ENCODE assay signal across 20 cellular contexts in the genomic region with DNA sequence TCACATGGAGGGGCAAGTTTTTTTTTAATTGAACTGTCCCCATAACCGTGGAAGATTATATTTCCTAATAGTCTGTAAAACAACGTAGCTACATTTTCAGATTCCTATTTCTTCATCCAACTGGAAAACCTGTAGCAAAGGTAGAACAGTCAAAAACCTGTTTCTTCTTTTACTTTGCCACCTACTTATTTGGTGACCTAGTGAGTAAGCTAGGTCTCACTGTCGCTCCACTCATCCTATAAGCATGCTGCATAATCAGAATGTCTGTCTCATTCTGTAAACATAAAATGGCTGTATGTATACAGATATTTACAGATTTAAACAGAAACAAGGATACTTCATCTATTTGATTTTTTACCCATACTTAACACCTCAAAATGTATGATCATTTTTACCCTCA. TPM values are rescaled to one million over a fixed set of nuclear protein-coding genes. Genes with fewer than 3 reads are reported as not detected.
DNase-seq lines count a peak whose midpoint lies in the region; ATAC-seq and TF ChIP-seq lines count a peak whose summit lies in the region.
"Had no signal": no experiment of that assay in that cellular context is flagged by ENCODE, and none has a peak within 500 bp of the region (broad histone marks: within the 10 kb centered on the region; RNA-seq: fewer than 3 reads in every experiment).

No MANE protein-coding gene starts in this region.

- H3K27ac ChIP-seq in HCT116 (ENCODE audit: low read depth, low read length): no peak overlapping the region
- no peak overlapping the region for H3K27ac ChIP-seq in RWPE2 (ENCODE audit: poor library complexity, severe bottlenecking)

- TF ChIP-seq RAD21 in HCT116 (IDR thresholded peaks at IDR 0.05; ENCODE audit: low read depth): no peak

- CTCF ChIA-PET in HCT116 (lab: Charles Lee): no interaction called here

- peaks cover 18% of the 10 kb centered on the region for H3K4me1 Mint-ChIP-seq in stimulated activated effector memory CD8-positive, alpha-beta T cell treated with anti-CD3 and anti-CD28 coated beads, Interleukin-12 subunit alpha, Interleukin-12 subunit beta, amount 100 ng/mL, for 72 hours

- H3K79me2 ChIP-seq in HCT116 (ENCODE audit: insufficient read depth, low read length): no peaks in the 10 kb centered on the region

- H3K9ac ChIP-seq in HCT116 (ENCODE audit: low read length): no peak overlapping the region
- H3K9ac ChIP-seq: SK-N-SH had no signal

- intact Hi-C loops in HCT116 (cut with micrococcal nuclease): no loop called here

- no peaks in the 10 kb centered on the region for H4K20me1 ChIP-seq in HCT116 (ENCODE audit: insufficient read depth)

- H3K4me3 ChIP-seq in HCT116 (replicated peaks in 1 of 2; ENCODE audit: low read depth in 1 of 2, low read length in 2 of 2) (no peak overlapping the region), RWPE2 (ENCODE audit: severe bottlenecking) (no peak overlapping the region)
- H3K4me3 ChIP-seq: GM23338 had no signal

- H3K4me1 ChIP-seq in HCT116 (ENCODE audit: control insufficient read depth in 1 of 2, insufficient read depth in 2 of 2, low read length in 2 of 2) (peaks cover 6 to 56% of the 10 kb centered on the region in 2 experiments; a peak in 3 of 4 replicates), RWPE2 (ENCODE audit: insufficient read depth, poor library complexity, severe bottlenecking) (peaks cover 32% of the 10 kb centered on the region)

- no peaks in the 10 kb centered on the region for H3K9me3 Mint-ChIP-seq in stimulated activated effector memory CD8-positive, alpha-beta T cell treated with anti-CD3 and anti-CD28 coated beads, Interleukin-12 subunit alpha, Interleukin-12 subunit beta, amount 100 ng/mL, for 72 hours
- H3K9me3 Mint-ChIP-seq: GM23338 had no signal

- no peak for TF ChIP-seq CTCF in HCT116 (IDR thresholded peaks at IDR 0.05 in 2 of 3, conservative IDR thresholded peaks at IDR 0.05 in 1 of 3; ENCODE audit: borderline replicate concordance in 1 of 3, insufficient read depth in 1 of 3, low read depth in 2 of 3, low read length in 2 of 3)
- TF ChIP-seq CTCF in RWPE2 (IDR thresholded peaks at IDR 0.05; ENCODE audit: poor library complexity, severe bottlenecking): no peak

- RAD21 ChIA-PET in HCT116 (lab: Charles Lee; ENCODE audit: low non-redundant PET in 1 of 2, low total read pairs in 2 of 2, uncharacterized antibody in 2 of 2, unreplicated experiment in 2 of 2): no interaction called here

- TF ChIP-seq POLR2A in HCT116 (IDR thresholded peaks at IDR 0.05; ENCODE audit: borderline replicate concordance, extremely low read depth, insufficient read depth, insufficient read length): no peak

- no peak overlapping the region for H2AFZ ChIP-seq in HCT116 (ENCODE audit: low read depth, low read length, poor library complexity, severe bottlenecking)
- H2AFZ ChIP-seq: GM23338 had no signal

- no TSS peak for BruUV-seq in HCT116 (replicated peaks; lab: Mats Ljungman, UMichigan)

- no peaks in the 10 kb centered on the region for H3K9me3 ChIP-seq in HCT116 (ENCODE audit: control insufficient read depth in 1 of 2, insufficient read depth in 1 of 2, low read depth in 1 of 2, low read length in 2 of 2)
- H3K9me3 ChIP-seq in RWPE2 (ENCODE audit: severe bottlenecking): no peaks in the 10 kb centered on the region
- H3K9me3 ChIP-seq: BE2C, SK-N-SH had no signal

- H3K9me2 ChIP-seq in HCT116 (ENCODE audit: insufficient read depth): no peaks in the 10 kb centered on the region
- H3K9me2 ChIP-seq: SK-N-SH had no signal

- no peaks in the 10 kb centered on the region for H3K36me3 Mint-ChIP-seq in stimulated activated effector memory CD8-positive, alpha-beta T cell treated with anti-CD3 and anti-CD28 coated beads, Interleukin-12 subunit alpha, Interleukin-12 subunit beta, amount 100 ng/mL, for 72 hours

- ATAC-seq in HCT116 (no peak), RWPE2 (ENCODE audit: low read depth) (0 out of 3 replicates have a peak, but pooled peaks have one; percentile 22), esophagus mucosa (peak; percentile 53)
- peak; percentile 31 for ATAC-seq in stimulated activated effector memory CD8-positive, alpha-beta T cell treated with anti-CD3 and anti-CD28 coated beads, Interleukin-12 subunit alpha, Interleukin-12 subunit beta, amount 100 ng/mL, for 72 hours
- ATAC-seq: GM23338 had no signal

- no peak overlapping the region for H3K4me2 ChIP-seq in HCT116 (ENCODE audit: low read length)
- H3K4me2 ChIP-seq: GM23338, SK-N-SH had no signal

- H3K36me3 ChIP-seq in HCT116 (ENCODE audit: control insufficient read depth in 1 of 2, insufficient read depth in 2 of 2, low read length in 2 of 2) (no peaks in the 10 kb centered on the region), RWPE2 (ENCODE audit: low read depth) (no peaks in the 10 kb centered on the region)
- H3K36me3 ChIP-seq: BE2C had no signal

- POLR2A ChIA-PET in HCT116 (lab: Charles Lee): interaction anchor here (1.4 kb wide), 1 partner anchor 17 kb away, joined by 5 read pairs; no protein-coding TSS in a partner anchor

- H3K4me3 Mint-ChIP-seq in stimulated activated effector memory CD8-positive, alpha-beta T cell treated with anti-CD3 and anti-CD28 coated beads, Interleukin-12 subunit alpha, Interleukin-12 subunit beta, amount 100 ng/mL, for 72 hours: no peak overlapping the region
- H3K4me3 Mint-ChIP-seq: GM23338 had no signal

- H3K27ac Mint-ChIP-seq in stimulated activated effector memory CD8-positive, alpha-beta T cell treated with anti-CD3 and anti-CD28 coated beads, Interleukin-12 subunit alpha, Interleukin-12 subunit beta, amount 100 ng/mL, for 72 hours: no peak overlapping the region
- H3K27ac Mint-ChIP-seq: GM23338 had no signal

- no peak for DNase-seq in HCT116 (ENCODE audit: low read depth, low spot score)
- no peak for DNase-seq in RWPE2 (ENCODE audit: low spot score)
- DNase-seq in stimulated activated effector memory CD8-positive, alpha-beta T cell treated with anti-CD3 and anti-CD28 coated beads, Interleukin-12 subunit alpha, Interleukin-12 subunit beta, amount 100 ng/mL, for 72 hours (ENCODE audit: low spot score in 2 of 2): no peak
- no peak for DNase-seq in DMS 273 (lab: John Stamatoyannopoulos, UW; ENCODE audit: unreplicated experiment)
- DNase-seq in NCI-H510A (lab: John Stamatoyannopoulos, UW): no peak
- no peak for DNase-seq in SW 1271 (lab: John Stamatoyannopoulos, UW)
- DNase-seq: BE2C, DMS79 treated with DMSO at 0.1 percent for 48 hours, KG1, NCI-H1092, NCI-H146, NCI-H2029 treated with DMSO at 0.1 percent for 48 hours, NCI-H345, NCI-H524 treated with DMSO at 0.1 percent for 48 hours, NCI-H82, RPMI8226, SHP77 treated with DMSO at 0.1 percent for 48 hours, SK-N-SH had no signal

- H3K27me3 ChIP-seq in HCT116 (ENCODE audit: insufficient read depth, low read length) (no peaks in the 10 kb centered on the region), RWPE2 (ENCODE audit: insufficient read depth, poor library complexity, severe bottlenecking) (no peaks in the 10 kb centered on the region)
- H3K27me3 ChIP-seq: BE2C had no signal

TF ChIP-seq in HCT116, 20 proteins besides CTCF, POLR2A, EP300 and RAD21:
- TF ChIP-seq, protein P1, sequence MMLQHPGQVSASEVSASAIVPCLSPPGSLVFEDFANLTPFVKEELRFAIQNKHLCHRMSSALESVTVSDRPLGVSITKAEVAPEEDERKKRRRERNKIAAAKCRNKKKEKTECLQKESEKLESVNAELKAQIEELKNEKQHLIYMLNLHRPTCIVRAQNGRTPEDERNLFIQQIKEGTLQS (IDR thresholded peaks at IDR 0.05): no peak
- TF ChIP-seq CEBPB (IDR thresholded peaks at IDR 0.05; ENCODE audit: low read depth): 0 out of 2 replicates have a peak, but pooled peaks have one; percentile 13
- peak; percentile 46 for TF ChIP-seq FOSL1 (IDR thresholded peaks at IDR 0.05; ENCODE audit: low read depth)

RNA-seq across cellular contexts. Expression of a gene that starts 20.4 kb away (rescaled TPM):
- total RNA-seq in HCT116 (2021; ENCODE audit: unreplicated experiment) (3.1 TPM), esophagus mucosa (7.9 TPM)
- 2.6 and 3.1 TPM in 2 replicates for polyA plus RNA-seq in HCT116 (2012)
